ENCODE assay signal across 25 cellular contexts in the genomic region with DNA sequence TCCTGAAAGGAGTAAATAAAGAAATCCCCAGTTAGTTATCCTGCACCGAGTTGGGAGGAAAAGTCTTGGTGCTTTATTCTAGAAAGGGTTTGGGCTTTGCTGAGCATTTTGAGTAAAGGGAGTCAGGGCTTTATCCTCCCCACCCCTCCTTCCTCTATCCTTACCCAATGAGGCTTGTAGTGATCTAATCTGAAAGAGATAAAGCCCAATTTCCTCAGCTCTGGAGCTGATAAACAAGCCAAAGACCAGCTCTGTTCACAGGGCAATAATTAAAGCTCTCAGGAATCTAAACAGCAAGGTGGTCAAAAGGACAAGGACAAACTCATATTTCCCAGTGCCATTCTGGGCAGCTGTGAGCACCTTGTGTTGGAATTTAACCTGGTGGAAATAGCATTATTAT.
DNase-seq lines count a peak whose midpoint lies in the region; ATAC-seq and TF ChIP-seq lines count a peak whose summit lies in the region.
"Had no signal": no experiment of that assay in that cellular context is flagged by ENCODE, and none has a peak within 500 bp of the region (broad histone marks: within the 10 kb centered on the region; RNA-seq: fewer than 3 reads in every experiment).

No MANE protein-coding gene starts in this region.

- ATAC-seq in GM21381 (IDR thresholded peaks at IDR 0.05; ENCODE audit: unreplicated experiment): no peak
- ATAC-seq: CD8-positive, alpha-beta T cell had no signal

- H3K27me3 Mint-ChIP-seq in Calu3 (ENCODE audit: unreplicated experiment) (no peaks in the 10 kb centered on the region), progenitor cell of endocrine pancreas (no peaks in the 10 kb centered on the region)
- H3K27me3 Mint-ChIP-seq in activated naive CD4-positive, alpha-beta T cell treated with anti-CD3 and anti-CD28 coated beads for 36 hours (ENCODE audit: low read depth): peaks cover 3% of the 10 kb centered on the region
- H3K27me3 Mint-ChIP-seq: activated naive CD8-positive, alpha-beta T cell had no signal

- TF ChIP-seq CTCF in Calu3 (IDR thresholded peaks at IDR 0.05; ENCODE audit: unreplicated experiment): no peak
- no peak for TF ChIP-seq CTCF in progenitor cell of endocrine pancreas (IDR thresholded peaks at IDR 0.05; ENCODE audit: unreplicated experiment)

- CTCF ChIA-PET in Calu3 (lab: Charles Lee): interaction anchor here (0.7 kb wide), 1 partner anchor 62 kb away, joined by 3 read pairs; no protein-coding TSS in a partner anchor
- CTCF ChIA-PET in activated naive CD4-positive, alpha-beta T cell treated with anti-CD3 and anti-CD28 coated beads for 36 hours (lab: Charles Lee): interaction anchor here (1.2 to 1.5 kb wide), 2 partner anchors 11 to 282 kb away, joined by 3 read pairs; no protein-coding TSS in a partner anchor

- peaks cover 51% of the 10 kb centered on the region for H3K4me1 Mint-ChIP-seq in Calu3 (ENCODE audit: low read depth, unreplicated experiment)
- peaks cover 62% of the 10 kb centered on the region for H3K4me1 Mint-ChIP-seq in progenitor cell of endocrine pancreas (ENCODE audit: low read depth)
- H3K4me1 Mint-ChIP-seq in activated naive CD4-positive, alpha-beta T cell treated with anti-CD3 and anti-CD28 coated beads for 36 hours (ENCODE audit: low read depth): peaks cover 24% of the 10 kb centered on the region

- intact Hi-C loops in Calu3 (cut with micrococcal nuclease; ENCODE audit: unreplicated experiment): loop anchor here (10.0 kb wide), 1 partner anchor 50 kb away; no protein-coding TSS in a partner anchor
- intact Hi-C loops in activated naive CD4-positive, alpha-beta T cell treated with anti-CD3 and anti-CD28 coated beads for 36 hours (cut with micrococcal nuclease): loop anchor here (5.0 kb wide), 1 partner anchor 112 kb away; no protein-coding TSS in a partner anchor

- DNase-seq in Calu3 (no peak), SK-N-DZ (ENCODE audit: low spot score) (peak; percentile 10), left kidney (ENCODE audit: low read depth, low spot score) (peak; percentile 65), progenitor cell of endocrine pancreas (ENCODE audit: low spot score, unreplicated experiment) (no peak), NCI-H2107 (lab: John Stamatoyannopoulos, UW) (no peak), activated T-cell treated with anti-CD3 and anti-CD28 coated beads for 4 hours (no peak)
- DNase-seq in activated naive CD4-positive, alpha-beta T cell treated with anti-CD3 and anti-CD28 coated beads for 36 hours: no peak
- DNase-seq: activated CD4-positive, alpha-beta T cell treated with anti-CD3 and anti-CD28 coated beads for 4 hours; activated effector memory CD4-positive, alpha-beta T cell treated with Interleukin-2 at 50 U/mL for 16 hours; activated T-cell treated with anti-CD3 and anti-CD28 coated beads, Interleukin-2, amount 50 U/mL, for 1 hour; anterior cingulate cortex; BE2C; CD8-positive, alpha-beta T cell; DMS 273 treated with DMSO at 0.1 percent for 48 hours; effector CD4-positive, alpha-beta T cell; kidney; NCI-H146; NCI-H82; posterior cingulate gyrus; sigmoid colon; stimulated activated CD4-positive, alpha-beta T cell treated with anti-CD3 and anti-CD28 coated beads, Interleukin-15, amount 100 ng/mL, for 24 hours; stimulated activated CD4-positive, alpha-beta T cell treated with anti-CD3 and anti-CD28 coated beads, Interleukin-4, amount 100 ng/mL, for 4 hours; T1000 had no signal

- BruUV-seq in Calu3 (replicated peaks; lab: Mats Ljungman, UMichigan): no TSS peak

- H3K36me3 Mint-ChIP-seq in Calu3 (ENCODE audit: insufficient read depth, unreplicated experiment) (no peaks in the 10 kb centered on the region), progenitor cell of endocrine pancreas (ENCODE audit: insufficient read depth) (no peaks in the 10 kb centered on the region)
- H3K36me3 Mint-ChIP-seq in activated naive CD4-positive, alpha-beta T cell treated with anti-CD3 and anti-CD28 coated beads for 36 hours (ENCODE audit: low read depth): no peaks in the 10 kb centered on the region
- H3K36me3 Mint-ChIP-seq: activated naive CD8-positive, alpha-beta T cell; CD8-positive, alpha-beta T cell had no signal

- no peak overlapping the region for H3K4me3 Mint-ChIP-seq in Calu3 (ENCODE audit: low read depth, unreplicated experiment)
- H3K4me3 Mint-ChIP-seq in progenitor cell of endocrine pancreas (ENCODE audit: low read depth): no peak overlapping the region
- no peak overlapping the region for H3K4me3 Mint-ChIP-seq in activated naive CD4-positive, alpha-beta T cell treated with anti-CD3 and anti-CD28 coated beads for 36 hours
- H3K4me3 Mint-ChIP-seq: activated naive CD8-positive, alpha-beta T cell; CD8-positive, alpha-beta T cell had no signal

- H3K9me3 Mint-ChIP-seq in Calu3 (ENCODE audit: low read depth, unreplicated experiment) (no peaks in the 10 kb centered on the region), progenitor cell of endocrine pancreas (ENCODE audit: low read depth) (no peaks in the 10 kb centered on the region)
- H3K9me3 Mint-ChIP-seq in activated naive CD4-positive, alpha-beta T cell treated with anti-CD3 and anti-CD28 coated beads for 36 hours: peaks cover 2% of the 10 kb centered on the region
- H3K9me3 Mint-ChIP-seq: CD8-positive, alpha-beta T cell had no signal

- peak overlapping the region; percentile 34 for H3K27ac Mint-ChIP-seq in Calu3 (ENCODE audit: unreplicated experiment)
- peak overlapping the region; percentile 96 for H3K27ac Mint-ChIP-seq in progenitor cell of endocrine pancreas
- no peak overlapping the region for H3K27ac Mint-ChIP-seq in activated naive CD4-positive, alpha-beta T cell treated with anti-CD3 and anti-CD28 coated beads for 36 hours
- H3K27ac Mint-ChIP-seq: activated naive CD8-positive, alpha-beta T cell; CD8-positive, alpha-beta T cell had no signal

Comparison
In these comparisons a context has a peak if more than half of its experiments do, and no peak if none do; other contexts are left out.
1. DNase-seq: peak in SK-N-DZ (single experiment) and left kidney (single experiment); none in Calu3 (single experiment), progenitor cell of endocrine pancreas (single experiment), NCI-H2107 (single experiment), activated T-cell treated with anti-CD3 and anti-CD28 coated beads for 4 hours (single experiment) and activated naive CD4-positive, alpha-beta T cell treated with anti-CD3 and anti-CD28 coated beads for 36 hours (single experiment).